ENCODE assay signal across 34 cellular contexts in genomic region chr13:95140502-95140901, GRCh38.
"Had no signal": no experiment of that assay in that cellular context is flagged by ENCODE, and none has a peak within 500 bp of the region (broad histone marks: within the 10 kb centered on the region; RNA-seq: fewer than 3 reads in every experiment).

No MANE protein-coding gene starts in this region.

- H3K36me3 ChIP-seq: adrenal gland, ascending aorta, brain microvascular endothelial cell, breast epithelium, cardiac muscle cell had no signal

- H3K27me3 ChIP-seq: adrenal gland, ascending aorta, body of pancreas, brain microvascular endothelial cell, breast epithelium, cardiac muscle cell had no signal

- H3K4me3 ChIP-seq: adrenal gland, ascending aorta, body of pancreas, breast epithelium, cardiac muscle cell had no signal

- H3K27ac ChIP-seq: adrenal gland, ascending aorta, body of pancreas, brain microvascular endothelial cell, breast epithelium, cardiac muscle cell had no signal

- FAIRE-seq: bronchial epithelial cell had no signal

- H3K4me1 ChIP-seq: adrenal gland, ascending aorta, breast epithelium had no signal

- ATAC-seq: activated naive CD4-positive, alpha-beta T cell treated with anti-CD3 and anti-CD28 coated beads, Interleukin-2, amount 50 U/mL, for 72 hours; activated naive CD8-positive, alpha-beta T cell treated with anti-CD3 and anti-CD28 coated beads, Interleukin-2, amount 50 U/mL, for 24 hours; activated T-cell treated with anti-CD3 and anti-CD28 coated beads, Interleukin-2, amount 50 U/mL, for 4 hours; activated T-cell treated with anti-CD3 and anti-CD28 coated beads, Interleukin-2, amount 50 U/mL, for 72 hours; activated T-helper 17 cell treated with anti-CD3 and anti-CD28 coated beads, Interleukin-2, amount 50 U/mL, for 72 hours; body of pancreas had no signal

- H3K9me3 ChIP-seq: adrenal gland, ascending aorta, body of pancreas, breast epithelium had no signal

- DNase-seq: activated effector memory CD4-positive, alpha-beta T cell treated with anti-CD3 and anti-CD28 coated beads, Interleukin-2, amount 50 U/mL, for 16 hours; activated effector memory CD4-positive, alpha-beta T cell treated with Interleukin-2 at 50 U/mL for 16 hours; activated gamma-delta T cell; activated gamma-delta T cell treated with Interleukin-2 at 50 U/mL for 16 hours; activated naive CD4-positive, alpha-beta T cell; activated naive CD4-positive, alpha-beta T cell treated with anti-CD3 and anti-CD28 coated beads for 36 hours; activated naive CD4-positive, alpha-beta T cell treated with anti-CD3 and anti-CD28 coated beads, Interleukin-2, amount 10 ng/mL, durations not matched to agents 7 days and 5 days; activated naive CD4-positive, alpha-beta T cell treated with anti-CD3 and anti-CD28 coated beads, Interleukin-2, amount 50 U/mL, for 16 hours; activated naive CD4-positive, alpha-beta T cell treated with Interleukin-2 at 50 U/mL for 16 hours; activated naive CD8-positive, alpha-beta T cell treated with anti-CD3 and anti-CD28 coated beads for 36 hours; activated naive CD8-positive, alpha-beta T cell treated with anti-CD3 and anti-CD28 coated beads, Interleukin-2, amount 10 ng/mL, durations not matched to agents 7 days and 5 days; activated naive CD8-positive, alpha-beta T cell treated with anti-CD3 and anti-CD28 coated beads, Interleukin-2, amount 50 U/mL, for 24 hours; activated T-cell treated with anti-CD3 and anti-CD28 coated beads for 4 hours; activated T-cell treated with anti-CD3 and anti-CD28 coated beads, Interleukin-2, amount 50 U/mL, for 1 hour; activated T-cell treated with anti-CD3 and anti-CD28 coated beads, Interleukin-2, amount 50 U/mL, for 24 hours; activated T-cell treated with anti-CD3 and anti-CD28 coated beads, Interleukin-2, amount 50 U/mL, for 4 hours; activated T-cell treated with anti-CD3 and anti-CD28 coated beads, Interleukin-2, amount 50 U/mL, for 48 hours; activated T-cell treated with anti-CD3 and anti-CD28 coated beads, Interleukin-2, amount 50 U/mL, for 72 hours; adrenal gland; amniotic stem cell; amygdala; anterior cingulate cortex; aorta; body of pancreas; brain microvascular endothelial cell; caudate nucleus; central memory CD4-positive, alpha-beta T cell; cerebellar nuclear complex had no signal
